In the genomic region with DNA sequence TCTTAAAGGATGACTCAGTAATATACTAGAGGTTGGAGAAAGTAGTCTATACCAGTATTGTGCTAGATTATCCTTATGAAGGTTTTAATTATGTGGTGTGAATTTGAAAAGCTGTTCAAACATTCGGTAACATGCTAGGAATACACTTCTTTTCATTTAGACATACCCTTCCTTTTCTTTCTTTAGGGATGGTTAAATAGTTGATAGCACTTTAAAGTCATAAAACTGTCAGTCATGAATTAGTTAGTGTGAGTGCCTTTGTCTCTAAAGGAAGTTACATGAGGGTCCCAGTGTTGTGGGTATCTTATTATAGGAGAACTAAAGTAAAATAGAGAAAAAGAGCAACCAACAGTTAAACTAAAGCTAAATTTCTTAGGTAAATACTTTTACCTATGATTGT, we compare ENCODE assay signal across 15 cellular contexts.
DNase-seq lines count a peak whose midpoint lies in the region; FAIRE-seq and TF ChIP-seq lines count a peak whose summit lies in the region.
"Had no signal": no experiment of that assay in that cellular context is flagged by ENCODE, and none has a peak within 500 bp of the region (broad histone marks: within the 10 kb centered on the region; RNA-seq: fewer than 3 reads in every experiment).

No MANE protein-coding gene starts in this region.

- H3K36me3 ChIP-seq in A673 (ENCODE audit: insufficient read depth, low read length, poor library complexity, severe bottlenecking), result peaks cover 12% of the 10 kb centered on the region
- H3K36me3 ChIP-seq: BLaER1 treated with 17β-estradiol and CSF1 and Interleukin-3, amounts not matched to agents 10 nM and 100 nM had no signal

- peak overlapping the region; percentile 1 for H3K4me3 ChIP-seq in A673 (ENCODE audit: low read depth, low read length, poor library complexity, severe bottlenecking)
- H3K4me3 ChIP-seq: BLaER1 treated with 17β-estradiol and CSF1 and Interleukin-3, amounts not matched to agents 10 nM and 100 nM had no signal

- no peak for FAIRE-seq in frontal cortex (lab: Jason Lieb, UNC)
- FAIRE-seq: H54 had no signal

- intact Hi-C loops in A673 (cut with micrococcal nuclease; ENCODE audit: unreplicated experiment), result no loop called here
- intact Hi-C loops in cardiac septum (cut with DNase I), result no loop called here

- TF ChIP-seq CTCF in A673 (conservative IDR thresholded peaks at IDR 0.05; ENCODE audit: low read depth, low read length) (no peak), mesothelial cell of epicardium (IDR thresholded peaks at IDR 0.05; ENCODE audit: unreplicated experiment) (no peak)

- no TSS peak for BruUV-seq in A673 (replicated peaks; lab: Mats Ljungman, UMichigan)

- H3K4me3 Mint-ChIP-seq in mesothelial cell of epicardium, result no peak overlapping the region
- H3K4me3 Mint-ChIP-seq: CD4-positive, CD25-positive, alpha-beta regulatory T cell had no signal

- peaks cover 9% of the 10 kb centered on the region for H3K9me3 Mint-ChIP-seq in mesothelial cell of epicardium

- peak overlapping the region; percentile 94 for H3K27ac Mint-ChIP-seq in mesothelial cell of epicardium
- H3K27ac Mint-ChIP-seq: CD4-positive, CD25-positive, alpha-beta regulatory T cell had no signal

- H3K36me3 Mint-ChIP-seq in mesothelial cell of epicardium, result peaks cover 29% of the 10 kb centered on the region
- H3K36me3 Mint-ChIP-seq: CD4-positive, CD25-positive, alpha-beta regulatory T cell had no signal

- H3K4me1 Mint-ChIP-seq in mesothelial cell of epicardium, result peaks cover 47% of the 10 kb centered on the region
- H3K4me1 Mint-ChIP-seq: CD4-positive, CD25-positive, alpha-beta regulatory T cell had no signal

- CTCF ChIA-PET in A673 (lab: Charles Lee), result no interaction called here

- H3K27me3 Mint-ChIP-seq in mesothelial cell of epicardium (ENCODE audit: low read depth), result no peaks in the 10 kb centered on the region

- peaks cover 12% of the 10 kb centered on the region for H3K9me3 ChIP-seq in A673 (ENCODE audit: low read depth, low read length, poor library complexity, severe bottlenecking)

- no peaks in the 10 kb centered on the region for H3K27me3 ChIP-seq in A673 (replicated peaks; ENCODE audit: insufficient read depth, low read depth, low read length, poor library complexity)
- H3K27me3 ChIP-seq: BLaER1 treated with 17β-estradiol and CSF1 and Interleukin-3, amounts not matched to agents 10 nM and 100 nM had no signal

- peak; percentile 79 for DNase-seq in A673 (ENCODE audit: low spot score)
- DNase-seq in NCI-H146 treated with DMSO at 0.1 percent for 48 hours (lab: John Stamatoyannopoulos, UW; ENCODE audit: unreplicated experiment), result peak; percentile 49
- DNase-seq in NCI-H748 (lab: John Stamatoyannopoulos, UW; ENCODE audit: unreplicated experiment), result peak; percentile 73
- no peak for DNase-seq in mesothelial cell of epicardium (ENCODE audit: low spot score in 2 of 2, unreplicated experiment in 2 of 2)
- no peak for DNase-seq in frontal cortex (ENCODE audit: low spot score in 2 of 2)
- DNase-seq in activated naive CD4-positive, alpha-beta T cell (lab: John Stamatoyannopoulos, UW), result no peak
- DNase-seq in cardiac septum (ENCODE audit: low spot score), result no peak
- DNase-seq: 8988T; ACHN; CD4-positive, CD25-positive, alpha-beta regulatory T cell; DND-41; GDM1; IMR-90 had no signal

- H3K27ac ChIP-seq in A673 (ENCODE audit: low read depth, low read length, poor library complexity, severe bottlenecking), result peak overlapping the region; percentile 41
- H3K27ac ChIP-seq: BLaER1 treated with 17β-estradiol and CSF1 and Interleukin-3, amounts not matched to agents 10 nM and 100 nM had no signal

- POLR2A ChIA-PET in A673 (lab: Charles Lee; ENCODE audit: low non-redundant PET), result no interaction called here

- H3K4me1 ChIP-seq in A673 (ENCODE audit: insufficient read depth, low read length, poor library complexity, severe bottlenecking), result peaks cover 71% of the 10 kb centered on the region

Comparison
In these comparisons a context has a peak if more than half of its experiments do, and no peak if none do; other contexts are left out.
1. DNase-seq: peak in A673 (single experiment), NCI-H146 treated with DMSO at 0.1 percent for 48 hours (single experiment) and NCI-H748 (single experiment); none in mesothelial cell of epicardium (0 of 2), frontal cortex (0 of 2), activated naive CD4-positive, alpha-beta T cell (0 of 4) and cardiac septum (single experiment).